2 cellular contexts compared by ENCODE assay signal in the genomic region with DNA sequence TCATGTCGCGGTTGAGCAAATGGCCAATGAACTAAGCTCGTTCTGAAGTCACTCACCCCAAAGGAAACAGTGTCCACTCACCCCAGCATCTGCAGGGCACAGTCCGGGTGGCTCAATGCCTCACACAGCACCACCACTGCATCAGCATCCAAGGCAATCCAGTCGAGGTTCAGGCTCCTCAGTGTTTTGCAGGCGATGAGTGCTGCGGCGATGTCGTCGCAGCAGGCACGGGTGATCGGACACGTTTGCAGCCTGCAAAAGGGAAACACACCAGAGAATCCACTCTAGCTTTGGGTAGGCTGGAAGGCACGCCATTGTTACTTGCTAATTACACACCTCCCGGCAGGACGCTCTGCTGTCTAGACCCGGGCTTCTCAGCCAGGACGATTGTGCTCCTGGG.
TF ChIP-seq lines count a peak whose summit lies in the region.

No MANE protein-coding gene starts in this region.

TF ChIP-seq in HepG2, 621 proteins besides CTCF, POLR2A, EP300 and RAD21:
- TF ChIP-seq MAZ (IDR thresholded peaks at IDR 0.05; ENCODE audit: borderline replicate concordance, low read depth, low read length) (no peak), MAZ (CRISPR knock-in tag; IDR thresholded peaks at IDR 0.05; ENCODE audit: low read depth) (no peak), ZNF747 (CRISPR knock-in tag; IDR thresholded peaks at IDR 0.05; ENCODE audit: borderline replicate concordance) (no peak), ZNF674 (CRISPR knock-in tag; IDR thresholded peaks at IDR 0.05; ENCODE audit: low read depth) (no peak), ATF7 (IDR thresholded peaks at IDR 0.05) (no peak), ATF7 (CRISPR knock-in tag; IDR thresholded peaks at IDR 0.05) (no peak), ZNF562 (CRISPR knock-in tag; IDR thresholded peaks at IDR 0.05; ENCODE audit: borderline replicate concordance) (no peak), SNAPC2 (CRISPR knock-in tag; IDR thresholded peaks at IDR 0.05) (no peak), HNRNPK (IDR thresholded peaks at IDR 0.05; ENCODE audit: low read depth, low read length, poor library complexity, severe bottlenecking) (no peak), ZMYM4 (CRISPR knock-in tag; IDR thresholded peaks at IDR 0.05) (no peak), SIN3B (IDR thresholded peaks at IDR 0.05; ENCODE audit: low read length) (no peak), GZF1 (CRISPR knock-in tag; IDR thresholded peaks at IDR 0.05) (no peak), ZSCAN12 (CRISPR knock-in tag; IDR thresholded peaks at IDR 0.05) (no peak)
- TF ChIP-seq, protein P1, sequence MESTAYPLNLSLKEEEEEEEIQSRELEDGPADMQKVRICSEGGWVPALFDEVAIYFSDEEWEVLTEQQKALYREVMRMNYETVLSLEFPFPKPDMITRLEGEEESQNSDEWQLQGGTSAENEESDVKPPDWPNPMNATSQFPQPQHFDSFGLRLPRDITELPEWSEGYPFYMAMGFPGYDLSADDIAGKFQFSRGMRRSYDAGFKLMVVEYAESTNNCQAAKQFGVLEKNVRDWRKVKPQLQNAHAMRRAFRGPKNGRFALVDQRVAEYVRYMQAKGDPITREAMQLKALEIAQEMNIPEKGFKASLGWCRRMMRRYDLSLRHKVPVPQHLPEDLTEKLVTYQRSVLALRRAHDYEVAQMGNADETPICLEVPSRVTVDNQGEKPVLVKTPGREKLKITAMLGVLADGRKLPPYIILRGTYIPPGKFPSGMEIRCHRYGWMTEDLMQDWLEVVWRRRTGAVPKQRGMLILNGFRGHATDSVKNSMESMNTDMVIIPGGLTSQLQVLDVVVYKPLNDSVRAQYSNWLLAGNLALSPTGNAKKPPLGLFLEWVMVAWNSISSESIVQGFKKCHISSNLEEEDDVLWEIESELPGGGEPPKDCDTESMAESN (CRISPR knock-in tag; conservative IDR thresholded peaks at IDR 0.05) = no peak

TF ChIP-seq in GM12891, 5 proteins besides CTCF, POLR2A, EP300 and RAD21:
- no peak for TF ChIP-seq POLR2AphosphoS5 (IDR thresholded peaks at IDR 0.05; ENCODE audit: low read depth, low read length)
- TF ChIP-seq PAX5 (IDR thresholded peaks at IDR 0.05; ENCODE audit: insufficient read depth, low read length, severe bottlenecking) = no peak
- no peak for TF ChIP-seq TAF1 (IDR thresholded peaks at IDR 0.05; ENCODE audit: low read depth, low read length)
- no peak for TF ChIP-seq SPI1 (IDR thresholded peaks at IDR 0.05; ENCODE audit: low read depth, low read length)
- no peak for TF ChIP-seq POU2F2 (IDR thresholded peaks at IDR 0.05; ENCODE audit: low read depth, low read length)
